Comparison of ENCODE assay signal across 26 cellular contexts in the genomic region with DNA sequence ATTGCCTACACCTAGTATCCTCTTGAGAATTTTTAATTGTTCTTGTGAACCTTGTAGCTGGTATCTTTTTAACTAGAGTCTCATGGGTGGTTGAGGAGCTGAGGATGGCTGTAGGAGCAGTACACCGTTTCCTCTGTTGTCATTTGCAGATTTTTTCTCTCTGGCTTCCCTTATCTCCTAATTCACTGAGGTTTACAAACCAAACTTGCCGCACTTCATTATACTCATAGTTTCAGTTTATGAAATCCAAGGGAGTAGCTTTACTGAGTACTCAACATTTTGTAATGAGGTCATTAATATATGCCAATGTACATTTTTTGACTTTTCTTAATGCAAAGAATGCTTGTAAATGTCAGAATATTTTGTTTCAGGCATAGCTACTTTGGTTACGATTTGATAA.
"Had no signal": no experiment of that assay in that cellular context is flagged by ENCODE, and none has a peak within 500 bp of the region (broad histone marks: within the 10 kb centered on the region; RNA-seq: fewer than 3 reads in every experiment).

No MANE protein-coding gene starts in this region.

- DNase-seq: activated B cell treated with CpG ODN at 0.5 μM for 24 hours; activated CD4-positive, alpha-beta memory T cell treated with anti-CD3 and anti-CD28 coated beads for 36 hours; activated CD4-positive, alpha-beta T cell treated with anti-CD3 and anti-CD28 coated beads for 4 hours; activated CD4-positive, alpha-beta T cell treated with anti-CD3 and anti-CD28 coated beads, Interleukin-2, amount 10 ng/mL, durations not matched to agents 24 days and 14 days; activated CD4-positive, alpha-beta T cell treated with anti-CD3 and anti-CD28 coated beads, Interleukin-2, amount 50 U/mL, for 1 hour; activated CD4-positive, alpha-beta T cell treated with anti-CD3 and anti-CD28 coated beads, Interleukin-2, amount 50 U/mL, for 4 hours; activated CD4-positive, CD25-positive, alpha-beta regulatory T cell treated with anti-CD3 and anti-CD28 coated beads, Interleukin-2, amount 50 U/mL, for 72 hours; activated CD8-positive, alpha-beta memory T cell treated with anti-CD3 and anti-CD28 coated beads, Interleukin-2, amount 50 U/mL, for 4 hours; activated CD8-positive, alpha-beta T cell treated with anti-CD3 and anti-CD28 coated beads for 36 hours; activated effector memory CD4-positive, alpha-beta T cell treated with Interleukin-2 at 50 U/mL for 16 hours; activated gamma-delta T cell; activated naive CD4-positive, alpha-beta T cell treated with anti-CD3 and anti-CD28 coated beads, Interleukin-2, amount 10 ng/mL, durations not matched to agents 7 days and 5 days; activated naive CD4-positive, alpha-beta T cell treated with Interleukin-2 at 50 U/mL for 16 hours; activated naive CD8-positive, alpha-beta T cell treated with anti-CD3 and anti-CD28 coated beads, Interleukin-2, amount 10 ng/mL, durations not matched to agents 7 days and 5 days; activated naive CD8-positive, alpha-beta T cell treated with anti-CD3 and anti-CD28 coated beads, Interleukin-2, amount 50 U/mL, for 24 hours; activated T-cell treated with anti-CD3 and anti-CD28 coated beads for 4 hours; activated T-cell treated with anti-CD3 and anti-CD28 coated beads, Interleukin-2, amount 50 U/mL, for 1 hour; activated T-cell treated with anti-CD3 and anti-CD28 coated beads, Interleukin-2, amount 50 U/mL, for 48 hours; amygdala; anterior cingulate cortex; central memory CD4-positive, alpha-beta T cell; T-helper 1 cell; T-helper 2 cell; T-helper 9 cell had no signal

- H3K4me1 ChIP-seq: ascending aorta had no signal

- H3K27me3 ChIP-seq: ascending aorta had no signal

- H3K36me3 ChIP-seq: ascending aorta had no signal

- H3K4me3 ChIP-seq: ascending aorta had no signal

- ATAC-seq: activated CD8-positive, alpha-beta T cell treated with anti-CD3 and anti-CD28 coated beads for 36 hours; activated naive CD8-positive, alpha-beta T cell treated with anti-CD3 and anti-CD28 coated beads, Interleukin-2, amount 50 U/mL, for 24 hours had no signal

- H3K27ac ChIP-seq: ascending aorta, VCaP had no signal

- H3K9me3 ChIP-seq: ascending aorta had no signal
